In the genomic region with DNA sequence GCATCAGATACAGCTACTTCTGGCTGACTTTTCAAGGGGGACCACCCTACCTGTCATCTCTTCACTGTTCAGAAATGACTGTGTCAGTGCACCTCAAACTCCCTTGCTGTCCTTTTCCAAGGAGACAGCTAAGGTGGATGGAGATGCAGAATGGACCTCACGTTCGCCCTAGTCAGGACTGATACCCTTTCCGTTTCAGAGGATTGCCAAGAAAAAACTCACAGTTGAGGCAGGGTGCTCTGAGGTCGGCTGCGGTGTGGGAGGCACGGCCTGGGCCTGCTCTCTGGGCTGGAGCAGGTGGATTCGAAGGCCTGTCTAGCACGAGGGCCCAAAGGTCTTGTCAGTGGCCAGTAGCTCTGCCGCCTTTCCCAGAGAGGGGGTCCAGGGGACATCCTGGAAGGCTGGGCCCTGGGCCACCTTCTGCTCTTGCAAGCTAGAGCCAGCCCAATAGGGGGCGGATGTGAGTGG, we compare ENCODE assay signal across 6 cellular contexts. TPM values are rescaled to one million over a fixed set of nuclear protein-coding genes. Genes with fewer than 3 reads are reported as not detected.
DNase-seq lines count a peak whose midpoint lies in the region; ATAC-seq and TF ChIP-seq lines count a peak whose summit lies in the region.

No MANE protein-coding gene starts in this region.

- DNase-seq in AG04450 (ENCODE audit: low read depth, low spot score) (no peak), mucosa of descending colon (peak; percentile 84 to 86 (median 84)), cortex of kidney (lab: John Stamatoyannopoulos, UW) (no peak), ACHN (no peak)
- peak; percentile 84 for DNase-seq in activated naive CD8-positive, alpha-beta T cell treated with anti-CD3 and anti-CD28 coated beads, Interleukin-2, amount 10 ng/mL, durations not matched to agents 7 days and 5 days

- peaks cover 3% of the 10 kb centered on the region for H3K27me3 ChIP-seq in AG04450 (ENCODE audit: control insufficient read depth, insufficient read depth, low read length)

- H3K4me3 ChIP-seq in AG04450 (ENCODE audit: low read depth, low read length) (peak overlapping the region; percentile 46), mucosa of descending colon (peak overlapping the region; percentile 22)

- intact Hi-C loops in mucosa of descending colon (cut with DNase I, micrococcal nuclease) = no loop called here

- ATAC-seq in HG03196 (IDR thresholded peaks at IDR 0.05; ENCODE audit: unreplicated experiment) (peak; percentile 47), mucosa of descending colon (peak; percentile 79)
- ATAC-seq in activated naive CD8-positive, alpha-beta T cell treated with anti-CD3 and anti-CD28 coated beads, Interleukin-2, amount 10 ng/mL, durations not matched to agents 7 days and 5 days (ENCODE audit: low read depth) = no peak

- H3K4me1 ChIP-seq in mucosa of descending colon (ENCODE audit: low read depth) = peaks cover 19% of the 10 kb centered on the region

- CTCF ChIA-PET in AG04450 (lab: Charles Lee) = interaction anchor here (0.6 to 1.9 kb wide), 9 partner anchors 8 to 398 kb away, joined by 3 to 10 read pairs (median 4); no protein-coding TSS in a partner anchor

- POLR2A ChIA-PET in AG04450 (lab: Yijun Ruan, JAX) = interaction anchor here (1.5 kb wide), 1 partner anchor 26 kb away, joined by 3 read pairs; no protein-coding TSS in a partner anchor
- POLR2A ChIA-PET in activated naive CD8-positive, alpha-beta T cell treated with anti-CD3 and anti-CD28 coated beads, Interleukin-2, amount 10 ng/mL, durations not matched to agents 7 days and 5 days (lab: Charles Lee) = interaction anchor here (0.6 to 2.0 kb wide), 9 partner anchors 8 to 145 kb away, joined by 3 to 7 read pairs (median 4); partner anchors contain the start of genes CCDC107, CREB3, RMRP and SPAG8

- H3K4me1 Mint-ChIP-seq in activated naive CD8-positive, alpha-beta T cell treated with anti-CD3 and anti-CD28 coated beads, Interleukin-2, amount 10 ng/mL, durations not matched to agents 7 days and 5 days = peaks cover 28% of the 10 kb centered on the region

- no peak overlapping the region for H3K27ac ChIP-seq in AG04450 (ENCODE audit: low read depth, low read length)

- H3K36me3 Mint-ChIP-seq in activated naive CD8-positive, alpha-beta T cell treated with anti-CD3 and anti-CD28 coated beads, Interleukin-2, amount 10 ng/mL, durations not matched to agents 7 days and 5 days = peaks cover 22% of the 10 kb centered on the region

- H3K36me3 ChIP-seq in mucosa of descending colon (ENCODE audit: low read depth) = no peaks in the 10 kb centered on the region

- H3K27ac Mint-ChIP-seq in activated naive CD8-positive, alpha-beta T cell treated with anti-CD3 and anti-CD28 coated beads, Interleukin-2, amount 10 ng/mL, durations not matched to agents 7 days and 5 days = peak overlapping the region; percentile 98

- H3K9me3 ChIP-seq in AG04450 (ENCODE audit: control insufficient read depth, insufficient read depth, low read length) = no peaks in the 10 kb centered on the region
- no peaks in the 10 kb centered on the region for H3K9me3 ChIP-seq in mucosa of descending colon

- H3K27me3 Mint-ChIP-seq in activated naive CD8-positive, alpha-beta T cell treated with anti-CD3 and anti-CD28 coated beads, Interleukin-2, amount 10 ng/mL, durations not matched to agents 7 days and 5 days = no peaks in the 10 kb centered on the region

- peak overlapping the region; percentile 97 for H3K4me3 Mint-ChIP-seq in activated naive CD8-positive, alpha-beta T cell treated with anti-CD3 and anti-CD28 coated beads, Interleukin-2, amount 10 ng/mL, durations not matched to agents 7 days and 5 days

- no peaks in the 10 kb centered on the region for H3K9me3 Mint-ChIP-seq in activated naive CD8-positive, alpha-beta T cell treated with anti-CD3 and anti-CD28 coated beads, Interleukin-2, amount 10 ng/mL, durations not matched to agents 7 days and 5 days

- in situ Hi-C loops in ACHN (cut with HindIII; ENCODE audit: low pct_ligation_motif_present, low pct_unique_long_range_greater_than_20kb, low sequenced_read_pairs) = no loop called here

- TF ChIP-seq CTCF in AG04450 (IDR thresholded peaks at IDR 0.05; ENCODE audit: low read depth, low read length) (peak; percentile 58), mucosa of descending colon (IDR thresholded peaks at IDR 0.05) (peak; percentile 76)

RNA-seq across cellular contexts. Expression of gene MSMP, which starts 2.2 kb away (rescaled TPM):
- polyA plus RNA-seq in AG04450 (2011; rRNA removed) = not detected in 2 replicates
- not detected in 2 replicates for polyA minus RNA-seq in AG04450 (2011; rRNA and poly(A)+ RNA removed)
- not detected for total RNA-seq in activated naive CD8-positive, alpha-beta T cell treated with anti-CD3 and anti-CD28 coated beads, Interleukin-2, amount 10 ng/mL, durations not matched to agents 7 days and 5 days
- total RNA-seq in mucosa of descending colon = under 1 TPM in 1 of 3 donors, not detected in 2; 0.48 TPM

RNA-seq across cellular contexts. Expression of gene RGP1, which starts 7.2 kb away (rescaled TPM):
- polyA plus RNA-seq in AG04450 (2011; rRNA removed) = 20.2 and 20.7 TPM in 2 replicates
- 26.2 and 29.1 TPM in 2 replicates for polyA minus RNA-seq in AG04450 (2011; rRNA and poly(A)+ RNA removed)
- 10 to 100 TPM; 26.9 to 29.1 TPM for total RNA-seq in activated naive CD8-positive, alpha-beta T cell treated with anti-CD3 and anti-CD28 coated beads, Interleukin-2, amount 10 ng/mL, durations not matched to agents 7 days and 5 days
- 10 to 100 TPM; 46.5 to 55.7 (median 55.7) TPM for total RNA-seq in mucosa of descending colon

RNA-seq across cellular contexts. Expression of gene GBA2, which starts 7.3 kb away (rescaled TPM):
- 32.9 and 34.7 TPM in 2 replicates for polyA plus RNA-seq in AG04450 (2011; rRNA removed)
- 37.4 and 47.3 TPM in 2 replicates for polyA minus RNA-seq in AG04450 (2011; rRNA and poly(A)+ RNA removed)
- total RNA-seq in activated naive CD8-positive, alpha-beta T cell treated with anti-CD3 and anti-CD28 coated beads, Interleukin-2, amount 10 ng/mL, durations not matched to agents 7 days and 5 days = 10 to 100 TPM; 60.1 to 62.2 TPM
- 100 to 1,000 TPM; 157 to 285 (median 223) TPM for total RNA-seq in mucosa of descending colon

RNA-seq across cellular contexts. Expression of gene CREB3, which starts 23.8 kb away (rescaled TPM):
- 51.1 and 58.1 TPM in 2 replicates for polyA plus RNA-seq in AG04450 (2011; rRNA removed)
- 32.5 and 41.9 TPM in 2 replicates for polyA minus RNA-seq in AG04450 (2011; rRNA and poly(A)+ RNA removed)
- total RNA-seq in activated naive CD8-positive, alpha-beta T cell treated with anti-CD3 and anti-CD28 coated beads, Interleukin-2, amount 10 ng/mL, durations not matched to agents 7 days and 5 days = 10 to 100 TPM; 21.1 to 24.1 TPM
- 10 to 100 TPM; 28.2 to 47.7 (median 34.3) TPM for total RNA-seq in mucosa of descending colon

RNA-seq across cellular contexts. Expression of gene TLN1, which starts 24.3 kb away (rescaled TPM):
- polyA plus RNA-seq in AG04450 (2011; rRNA removed) = 165 and 224 TPM in 2 replicates
- 900 and 1,135 TPM in 2 replicates for polyA minus RNA-seq in AG04450 (2011; rRNA and poly(A)+ RNA removed)
- total RNA-seq in activated naive CD8-positive, alpha-beta T cell treated with anti-CD3 and anti-CD28 coated beads, Interleukin-2, amount 10 ng/mL, durations not matched to agents 7 days and 5 days = 100 to 1,000 TPM; 381 to 388 TPM
- 100 to 1,000 TPM; 154 to 720 (median 189) TPM for total RNA-seq in mucosa of descending colon

Comparison
In these comparisons a context has a peak if more than half of its experiments do, and no peak if none do; other contexts are left out.
1. DNase-seq: peak in activated naive CD8-positive, alpha-beta T cell treated with anti-CD3 and anti-CD28 coated beads, Interleukin-2, amount 10 ng/mL, durations not matched to agents 7 days and 5 days (single experiment) and mucosa of descending colon (3 of 3); none in AG04450 (single experiment), cortex of kidney (single experiment) and ACHN (single experiment).